In genomic region chr4:119106036-119107000, GRCh38 we compare ENCODE assay signal across 18 cellular contexts. TPM values are rescaled to one million over a fixed set of nuclear protein-coding genes. Genes with fewer than 3 reads are reported as not detected.
DNase-seq lines count a peak whose midpoint lies in the region; ATAC-seq, FAIRE-seq and TF ChIP-seq lines count a peak whose summit lies in the region.
"Had no signal": no experiment of that assay in that cellular context is flagged by ENCODE, and none has a peak within 500 bp of the region (broad histone marks: within the 10 kb centered on the region; RNA-seq: fewer than 3 reads in every experiment).

No MANE protein-coding gene starts in this region.

- H3K27me3 Mint-ChIP-seq in progenitor cell of endocrine pancreas, result no peaks in the 10 kb centered on the region
- H3K27me3 Mint-ChIP-seq: activated B cell treated with CpG ODN at 0.5 μM for 24 hours, brain had no signal

- no peak overlapping the region for H3K4me3 Mint-ChIP-seq in progenitor cell of endocrine pancreas (ENCODE audit: low read depth)
- H3K4me3 Mint-ChIP-seq: activated B cell treated with CpG ODN at 0.5 μM for 24 hours; brain; CD4-positive, CD25-positive, alpha-beta regulatory T cell; immature natural killer cell had no signal

- H3K4me3 ChIP-seq in SJCRH30 (peak overlapping the region; percentile 5; the same call in 1 of the 2 replicates), heart left ventricle (no peak overlapping the region), psoas muscle (no peak overlapping the region)
- H3K4me3 ChIP-seq: tibial nerve had no signal

- H3K4me1 ChIP-seq in SJCRH30, result peaks cover 49% of the 10 kb centered on the region
- peaks cover 2 to 55% (median 30%) of the 10 kb centered on the region in 12 donors for H3K4me1 ChIP-seq in heart left ventricle
- peaks cover 34% of the 10 kb centered on the region for H3K4me1 ChIP-seq in psoas muscle

- H3K9me3 ChIP-seq in SJCRH30 (replicated peaks), result no peaks in the 10 kb centered on the region
- no peaks in the 10 kb centered on the region for H3K9me3 ChIP-seq in heart left ventricle
- no peaks in the 10 kb centered on the region for H3K9me3 ChIP-seq in psoas muscle
- H3K9me3 ChIP-seq: tibial nerve had no signal

- ATAC-seq in heart left ventricle (peak in 2 of 4 donors; percentile 16 to 20), psoas muscle (peak; percentile 19 to 50 (median 44)), GM18505 (IDR thresholded peaks at IDR 0.05; ENCODE audit: unreplicated experiment) (no peak), GM19328 (IDR thresholded peaks at IDR 0.05; ENCODE audit: unreplicated experiment) (no peak)

- TF ChIP-seq CTCF in heart left ventricle (IDR thresholded peaks at IDR 0.05), result no peak
- TF ChIP-seq CTCF in psoas muscle (IDR thresholded peaks at IDR 0.05), result no peak
- TF ChIP-seq CTCF in progenitor cell of endocrine pancreas (IDR thresholded peaks at IDR 0.05; ENCODE audit: unreplicated experiment), result no peak

- WGBS in heart left ventricle, 4 donors, result 46 to 57% (median 54%) methylated on average over 4 of the region's 4 CpGs
- WGBS in psoas muscle, 3 donors, result 22 to 35% (median 26%) methylated on average over 4 of the region's 4 CpGs

- H3K36me3 ChIP-seq in SJCRH30, result no peaks in the 10 kb centered on the region
- H3K36me3 ChIP-seq in heart left ventricle, result no peaks in the 10 kb centered on the region
- H3K36me3 ChIP-seq in psoas muscle (ENCODE audit: insufficient read depth in 1 of 2, low read depth in 1 of 2), result no peaks in the 10 kb centered on the region
- H3K36me3 ChIP-seq: tibial nerve had no signal

- intact Hi-C loops in heart left ventricle (cut with DNase I), result no loop called here
- intact Hi-C loops in psoas muscle (cut with DNase I), result no loop called here

- H3K27me3 ChIP-seq in SJCRH30, result no peaks in the 10 kb centered on the region
- H3K27me3 ChIP-seq in heart left ventricle, result no peaks in the 10 kb centered on the region
- H3K27me3 ChIP-seq in psoas muscle (ENCODE audit: insufficient read depth in 3 of 3, low read length in 2 of 3), result no peaks in the 10 kb centered on the region
- H3K27me3 ChIP-seq: tibial nerve had no signal

- no peaks in the 10 kb centered on the region for H3K9me3 Mint-ChIP-seq in progenitor cell of endocrine pancreas (ENCODE audit: low read depth)
- H3K9me3 Mint-ChIP-seq: activated B cell treated with CpG ODN at 0.5 μM for 24 hours, brain, immature natural killer cell had no signal

- H3K27ac ChIP-seq in SJCRH30, result peak overlapping the region; percentile 80
- H3K27ac ChIP-seq in heart left ventricle, result peak overlapping the region in 10 of 12 donors; percentile 1 to 76 (median 52)
- peak overlapping the region; percentile 77 for H3K27ac ChIP-seq in psoas muscle

- TF ChIP-seq POLR2A in heart left ventricle (IDR thresholded peaks at IDR 0.05), result no peak
- no peak for TF ChIP-seq POLR2A in GM18505 (IDR thresholded peaks at IDR 0.05; ENCODE audit: borderline replicate concordance, extremely low read depth, insufficient read depth, insufficient read length)

- DNase-seq in GM04503 (ENCODE audit: low read depth) (peak; percentile 44), SJCRH30 (peak; percentile 61 to 79), heart left ventricle (no peak), psoas muscle (no peak), frontal cortex (ENCODE audit: low spot score in 2 of 2) (no peak), progenitor cell of endocrine pancreas (ENCODE audit: low spot score, unreplicated experiment) (no peak)
- DNase-seq: activated B cell treated with CpG ODN at 0.5 μM for 24 hours; activated naive CD4-positive, alpha-beta T cell; CD4-positive, CD25-positive, alpha-beta regulatory T cell; immature natural killer cell; NCI-H1048; retina had no signal

- peaks cover 4% of the 10 kb centered on the region for H3K4me1 Mint-ChIP-seq in progenitor cell of endocrine pancreas (ENCODE audit: low read depth)
- H3K4me1 Mint-ChIP-seq: activated B cell treated with CpG ODN at 0.5 μM for 24 hours, immature natural killer cell had no signal

- no peak for FAIRE-seq in frontal cortex (lab: Jason Lieb, UNC)

- no peaks in the 10 kb centered on the region for H3K36me3 Mint-ChIP-seq in progenitor cell of endocrine pancreas (ENCODE audit: insufficient read depth)
- H3K36me3 Mint-ChIP-seq: brain; CD4-positive, CD25-positive, alpha-beta regulatory T cell; immature natural killer cell had no signal

- H3K27ac Mint-ChIP-seq in progenitor cell of endocrine pancreas, result no peak overlapping the region
- H3K27ac Mint-ChIP-seq: activated B cell treated with CpG ODN at 0.5 μM for 24 hours; CD4-positive, CD25-positive, alpha-beta regulatory T cell; immature natural killer cell had no signal

RNA-seq across cellular contexts. Expression of gene MYOZ2, which starts 29.3 kb away (rescaled TPM):
- total RNA-seq in SJCRH30 (2014; rRNA removed; shearing (Covaris generic)), result 1.5 and 1.6 TPM in 2 replicates
- total RNA-seq in heart left ventricle, result 1,000 to 10,000 TPM in 1 of 9 donors, 100 to 1,000 TPM in 8; 466 to 1,072 (median 885) TPM
- polyA plus RNA-seq in heart left ventricle, result 100 to 1,000 TPM; 592 to 872 TPM
- total RNA-seq in psoas muscle, result 100 to 1,000 TPM; 137 to 469 (median 301) TPM
- 100 to 1,000 TPM in 1 of 3 donors, 10 to 100 TPM in 2; 55.1 to 204 (median 61.1) TPM for polyA plus RNA-seq in psoas muscle
- total RNA-seq in frontal cortex, result 0.41 TPM
- total RNA-seq in progenitor cell of endocrine pancreas, result 0.10 and 0.16 TPM in 2 replicates
- total RNA-seq: activated B cell treated with CpG ODN at 0.5 μM for 24 hours; CD4-positive, CD25-positive, alpha-beta regulatory T cell; G401; mononuclear cell had no signal
- polyA plus RNA-seq: immature natural killer cell had no signal

Comparison
In these comparisons a context has a peak if more than half of its experiments do, and no peak if none do; other contexts are left out.
1. DNase-seq: peak in GM04503 (single experiment) and SJCRH30 (2 of 2); none in heart left ventricle (0 of 5), psoas muscle (0 of 2), frontal cortex (0 of 2) and progenitor cell of endocrine pancreas (single experiment).
2. ATAC-seq: peak in psoas muscle (4 of 4); none in GM18505 (single experiment) and GM19328 (single experiment).
3. RNA of gene MYOZ2, which starts 29.3 kb away (total RNA-seq): 466 to 1,072 TPM in heart left ventricle and 137 to 469 TPM in psoas muscle; 1.5 to 1.6 TPM in SJCRH30, 0.41 TPM in frontal cortex (single experiment) and 0.10 to 0.16 TPM in progenitor cell of endocrine pancreas; every median in the first group is over 10 times any median in the second.
4. Peak in every context shown above with its lines, with median percentiles within 50 percentile points of each other: H3K27ac ChIP-seq.